23 cellular contexts compared by ENCODE assay signal in the genomic region with DNA sequence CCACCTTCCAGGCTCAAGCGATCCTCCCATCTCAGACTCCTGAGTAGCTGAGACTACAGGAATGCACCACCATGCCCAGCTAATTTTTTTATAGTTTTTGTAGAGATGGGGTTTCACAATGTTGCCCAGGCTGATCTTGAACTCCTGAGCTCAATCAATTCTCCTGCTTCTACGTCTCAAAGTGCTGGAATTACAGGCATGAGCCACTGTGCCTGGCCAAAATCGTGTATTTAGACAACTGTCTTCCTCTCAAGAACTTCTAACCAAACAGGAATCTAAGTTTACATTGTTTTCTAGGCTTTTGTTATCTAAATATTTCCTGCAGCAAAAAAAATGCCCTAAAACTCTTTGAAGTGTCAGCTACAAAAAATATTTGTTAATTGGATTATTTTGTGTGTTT.
DNase-seq lines count a peak whose midpoint lies in the region; ATAC-seq and TF ChIP-seq lines count a peak whose summit lies in the region.
"Had no signal": no experiment of that assay in that cellular context is flagged by ENCODE, and none has a peak within 500 bp of the region (broad histone marks: within the 10 kb centered on the region; RNA-seq: fewer than 3 reads in every experiment).

No MANE protein-coding gene starts in this region.

- no peak overlapping the region for H2BK15ac ChIP-seq in IMR-90 (ENCODE audit: low read depth, low read length)

- H3K9me3 ChIP-seq in IMR-90 (ENCODE audit: control insufficient read depth, insufficient read depth, low read length) (peaks cover 2% of the 10 kb centered on the region; the same call in 1 of the 2 replicates), smooth muscle cell (replicated peaks; ENCODE audit: low read depth) (no peaks in the 10 kb centered on the region)
- H3K9me3 ChIP-seq: gastroesophageal sphincter had no signal

- H3K18ac ChIP-seq in IMR-90 (ENCODE audit: low read depth, low read length) = 0 out of 2 replicates have a peak overlapping the region, but pooled peaks have one; percentile 21

- H3K79me1 ChIP-seq in IMR-90 (ENCODE audit: low read depth in 1 of 2, low read length in 2 of 2) = peaks cover 2 to 23% of the 10 kb centered on the region in 2 experiments; a peak in 3 of 4 replicates

- H3K23ac ChIP-seq in IMR-90 (ENCODE audit: low read depth, low read length) = no peak overlapping the region

- dilution Hi-C loops in IMR-90 (cut with HindIII; ENCODE audit: low sequenced_read_pairs, unreplicated experiment) = no loop called here

- H3K27me3 ChIP-seq in IMR-90 (ENCODE audit: control insufficient read depth, insufficient read depth, low read length) (no peaks in the 10 kb centered on the region), smooth muscle cell (ENCODE audit: low read depth) (no peaks in the 10 kb centered on the region)
- H3K27me3 ChIP-seq: gastroesophageal sphincter, spleen had no signal

- peak overlapping the region; percentile 66 for H2BK5ac ChIP-seq in IMR-90 (ENCODE audit: low read depth, low read length, poor library complexity, severe bottlenecking)

- no peak for TF ChIP-seq RAD21 in IMR-90 (IDR thresholded peaks at IDR 0.05; ENCODE audit: low read length)

- H3K4me1 ChIP-seq in IMR-90 (ENCODE audit: control insufficient read depth, insufficient read depth, low read length) (peaks cover 11% of the 10 kb centered on the region), smooth muscle cell (ENCODE audit: low read depth) (peaks cover 8% of the 10 kb centered on the region)
- H3K4me1 ChIP-seq: Caco-2 had no signal

- intact Hi-C loops in IMR-90 (cut with micrococcal nuclease) = loop anchor here (5.0 kb wide), 2 partner anchors 38 to 127 kb away; a partner anchor contains a TSS

- no peak overlapping the region for H3K56ac ChIP-seq in IMR-90 (ENCODE audit: extremely low read depth, insufficient read depth, low read length)

- no TSS peak for BruUV-seq in IMR-90 (replicated peaks; lab: Mats Ljungman, UMichigan)

- H4K91ac ChIP-seq in IMR-90 (ENCODE audit: insufficient read depth, low read depth, low read length) = peak overlapping the region; percentile 19; the same call in 1 of the 2 replicates

- no CpG with 5 or more reads among the region's 3 CpGs for WGBS in IMR-90 (ENCODE audit: extremely low coverage in 2 of 2, insufficient read length in 1 of 2), 2 experiments
- 93% methylated on average over 3 of the region's 3 CpGs for WGBS in smooth muscle cell (ENCODE audit: low lambda C conversion rate)

- H3K36me3 ChIP-seq in IMR-90 (ENCODE audit: control insufficient read depth, insufficient read depth, low read length) = peaks cover 1% of the 10 kb centered on the region
- H3K36me3 ChIP-seq in smooth muscle cell (ENCODE audit: low read depth) = no peaks in the 10 kb centered on the region

- H3K9ac ChIP-seq in IMR-90 (ENCODE audit: low read depth, low read length) (no peak overlapping the region), smooth muscle cell (ENCODE audit: low read depth) (no peak overlapping the region)

- peak overlapping the region; percentile 67; the same call in 1 of the 2 replicates for H2AK5ac ChIP-seq in IMR-90 (ENCODE audit: low read depth, low read length)

- H2BK20ac ChIP-seq in IMR-90 (ENCODE audit: low read depth, low read length) = peak overlapping the region; percentile 38; the same call in 1 of the 2 replicates

- H3F3A ChIP-seq in smooth muscle cell (ENCODE audit: low read depth) = no peaks in the 10 kb centered on the region

- H3K27ac ChIP-seq in IMR-90 (ENCODE audit: insufficient read depth, low read length) (peak overlapping the region; percentile 68; the same call in 1 of the 2 replicates), smooth muscle cell (ENCODE audit: low read depth) (peak overlapping the region; percentile 53)
- H3K27ac ChIP-seq: epithelial cell of prostate, HL-60, spleen had no signal

- in situ Hi-C loops in IMR-90 (cut with MboI; ENCODE audit: low sequenced_read_pairs) = no loop called here

- H2BK120ac ChIP-seq in IMR-90 (ENCODE audit: low read depth, low read length) = peak overlapping the region; percentile 32

- H2AFZ ChIP-seq in IMR-90 (replicated peaks; ENCODE audit: low read length, poor library complexity) (no peak overlapping the region), smooth muscle cell (ENCODE audit: low read depth) (no peak overlapping the region)

- no peak overlapping the region for H4K5ac ChIP-seq in IMR-90 (ENCODE audit: low read depth, low read length)

- POLR2A ChIA-PET in IMR-90 (lab: Charles Lee; ENCODE audit: unreplicated experiment) = interaction anchor here (0.7 to 0.9 kb wide), 2 partner anchors 124 to 126 kb away, joined by 3 to 4 read pairs; a partner anchor contains a TSS

- peaks cover 7% of the 10 kb centered on the region for H3K9me1 ChIP-seq in IMR-90 (ENCODE audit: insufficient read depth, low read length)

- H3K4ac ChIP-seq in IMR-90 (ENCODE audit: low read depth, low read length) = peak overlapping the region; percentile 68

- H4K8ac ChIP-seq in IMR-90 (ENCODE audit: low read depth in 2 of 2, low read length in 2 of 2) = peak overlapping the region in 1 of 2 experiments; percentile 67; a peak in 1 of 4 replicates

- peak overlapping the region; percentile 48; the same call in 1 of the 2 replicates for H3K4me2 ChIP-seq in IMR-90 (ENCODE audit: low read depth, low read length)
- H3K4me2 ChIP-seq in smooth muscle cell = no peak overlapping the region

- no peak for TF ChIP-seq CTCF in IMR-90 (conservative IDR thresholded peaks at IDR 0.05; ENCODE audit: low read depth, low read length)
- no peak for TF ChIP-seq CTCF in choroid plexus epithelial cell (conservative IDR thresholded peaks at IDR 0.05; ENCODE audit: low read depth, low read length)
- TF ChIP-seq CTCF in fibroblast of villous mesenchyme (IDR thresholded peaks at IDR 0.05; ENCODE audit: insufficient read depth, low read depth, low read length) = no peak
- no peak for TF ChIP-seq CTCF in smooth muscle cell (IDR thresholded peaks at IDR 0.05; ENCODE audit: borderline replicate concordance, insufficient read depth, poor library complexity, severe bottlenecking)

- CTCF ChIA-PET in IMR-90 (lab: Yijun Ruan, JAX) = no interaction called here

- H3K4me3 ChIP-seq in IMR-90 (ENCODE audit: insufficient read depth, low read depth, low read length) (no peak overlapping the region), choroid plexus epithelial cell (ENCODE audit: low read depth, low read length) (no peak overlapping the region), fibroblast of villous mesenchyme (ENCODE audit: low read depth, low read length) (no peak overlapping the region), smooth muscle cell (no peak overlapping the region)
- H3K4me3 ChIP-seq: gastroesophageal sphincter, spleen had no signal

- no peak for TF ChIP-seq POLR2A in IMR-90 (IDR thresholded peaks at IDR 0.05; ENCODE audit: low read depth, low read length)

- no peaks in the 10 kb centered on the region for H3K79me2 ChIP-seq in smooth muscle cell (ENCODE audit: low read depth)

- DNase-seq in IMR-90 (peak; percentile 31), choroid plexus epithelial cell (ENCODE audit: low read depth) (peak; percentile 20), fibroblast of villous mesenchyme (ENCODE audit: low read depth) (peak; percentile 42), smooth muscle cell (lab: John Stamatoyannopoulos, UW; ENCODE audit: unreplicated experiment) (no peak), H4 (ENCODE audit: low spot score) (no peak), iPS-NIHi11 (ENCODE audit: low spot score) (no peak), superior temporal gyrus (ENCODE audit: extremely low spot score) (no peak), medulla oblongata (ENCODE audit: extremely low spot score) (no peak)
- DNase-seq: activated B cell treated with CpG ODN at 0.5 μM for 24 hours; activated CD4-positive, alpha-beta T cell treated with anti-CD3 and anti-CD28 coated beads, Interleukin-2, amount 50 U/mL, for 4 hours; aorta; Caco-2; DMS79 treated with DMSO at 0.1 percent for 48 hours; immature natural killer cell; NCI-H1694; RPMI8226; spleen; stimulated activated CD4-positive, alpha-beta T cell treated with anti-CD3 and anti-CD28 coated beads, Interleukin-2, amount 100 ng/mL, for 48 hours; T-helper 1 cell had no signal

- peak; percentile 59 for ATAC-seq in IMR-90 (ENCODE audit: low read depth)
- ATAC-seq: activated T-helper 17 cell treated with anti-CD3 and anti-CD28 coated beads, Interleukin-2, amount 50 U/mL, for 72 hours; gastroesophageal sphincter had no signal

- H2AK9ac ChIP-seq in IMR-90 (replicated peaks; ENCODE audit: low read depth, low read length, poor library complexity) = no peak overlapping the region

- H4K20me1 ChIP-seq in IMR-90 (ENCODE audit: insufficient read depth, low read length) (no peaks in the 10 kb centered on the region), smooth muscle cell (ENCODE audit: low read depth) (no peaks in the 10 kb centered on the region)

- no peak overlapping the region for H3K14ac ChIP-seq in IMR-90 (replicated peaks; ENCODE audit: low read depth, low read length)

TF ChIP-seq in IMR-90, 13 proteins besides CTCF, POLR2A, EP300 and RAD21 (continues in another document):
- TF ChIP-seq CEBPB (IDR thresholded peaks at IDR 0.05; ENCODE audit: low read depth, low read length) (no peak), RCOR1 (IDR thresholded peaks at IDR 0.05; ENCODE audit: insufficient replicate concordance, low read length) (no peak), MAZ (IDR thresholded peaks at IDR 0.05; ENCODE audit: borderline replicate concordance, low read depth, low read length) (no peak), MXI1 (IDR thresholded peaks at IDR 0.05; ENCODE audit: borderline replicate concordance, low read depth, low read length) (no peak), MAFK (IDR thresholded peaks at IDR 0.05; ENCODE audit: low read depth, low read length) (no peak), RFX5 (IDR thresholded peaks at IDR 0.05; ENCODE audit: low read depth, low read length) (no peak), FOS (IDR thresholded peaks at IDR 0.05; ENCODE audit: low read depth, low read length) (no peak), CHD1 (IDR thresholded peaks at IDR 0.05; ENCODE audit: low read depth, low read length) (no peak), SMC3 (IDR thresholded peaks at IDR 0.05; ENCODE audit: low read depth, low read length) (no peak)
- TF ChIP-seq, protein P1, sequence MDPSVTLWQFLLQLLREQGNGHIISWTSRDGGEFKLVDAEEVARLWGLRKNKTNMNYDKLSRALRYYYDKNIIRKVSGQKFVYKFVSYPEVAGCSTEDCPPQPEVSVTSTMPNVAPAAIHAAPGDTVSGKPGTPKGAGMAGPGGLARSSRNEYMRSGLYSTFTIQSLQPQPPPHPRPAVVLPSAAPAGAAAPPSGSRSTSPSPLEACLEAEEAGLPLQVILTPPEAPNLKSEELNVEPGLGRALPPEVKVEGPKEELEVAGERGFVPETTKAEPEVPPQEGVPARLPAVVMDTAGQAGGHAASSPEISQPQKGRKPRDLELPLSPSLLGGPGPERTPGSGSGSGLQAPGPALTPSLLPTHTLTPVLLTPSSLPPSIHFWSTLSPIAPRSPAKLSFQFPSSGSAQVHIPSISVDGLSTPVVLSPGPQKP (IDR thresholded peaks at IDR 0.05; ENCODE audit: borderline replicate concordance, low read depth, low read length) = no peak

Comparison
In these comparisons a context has a peak if more than half of its experiments do, and no peak if none do; other contexts are left out.
1. DNase-seq: peak in IMR-90 (single experiment), choroid plexus epithelial cell (single experiment) and fibroblast of villous mesenchyme (single experiment); none in smooth muscle cell (single experiment), H4 (single experiment), iPS-NIHi11 (single experiment), superior temporal gyrus (single experiment) and medulla oblongata (single experiment).